In genomic region chr1:77322061-77322900, GRCh38 we compare ENCODE assay signal across 11 cellular contexts. TPM values are rescaled to one million over a fixed set of nuclear protein-coding genes. Genes with fewer than 3 reads are reported as not detected.
DNase-seq lines count a peak whose midpoint lies in the region.
"Had no signal": no experiment of that assay in that cellular context is flagged by ENCODE, and none has a peak within 500 bp of the region (broad histone marks: within the 10 kb centered on the region; RNA-seq: fewer than 3 reads in every experiment).

No MANE protein-coding gene starts in this region.

- H3K4me3 ChIP-seq in MG63 = no peak overlapping the region
- H3K4me3 ChIP-seq: left lung, tibial artery had no signal

- peak; percentile 87 for DNase-seq in EH (ENCODE audit: low read depth)
- DNase-seq in MG63 = peak; percentile 74
- DNase-seq in dedifferentiated amniotic fluid mesenchymal stem cell (ENCODE audit: extremely low spot score) = peak; percentile 47
- DNase-seq in myocyte (ENCODE audit: low read depth) = peak; percentile 28
- no peak for DNase-seq in stimulated activated naive CD4-positive, alpha-beta T cell (lab: John Stamatoyannopoulos, UW)
- no peak for DNase-seq in effector CD8-positive, alpha-beta T cell (lab: John Stamatoyannopoulos, UW)
- no peak for DNase-seq in NCI-H1694 treated with DMSO at 0.1 percent for 48 hours (lab: John Stamatoyannopoulos, UW)
- no peak for DNase-seq in NCI-H1436 treated with DMSO at 0.1 percent for 48 hours (lab: John Stamatoyannopoulos, UW)
- DNase-seq: left lung, NCI-H1105, tibial artery had no signal

- H3K27me3 ChIP-seq in MG63 = no peaks in the 10 kb centered on the region
- H3K27me3 ChIP-seq: left lung, tibial artery had no signal

- H3K9me3 ChIP-seq in MG63 = no peaks in the 10 kb centered on the region
- H3K9me3 ChIP-seq: left lung, tibial artery had no signal

- H3K36me3 ChIP-seq in MG63 = no peaks in the 10 kb centered on the region
- H3K36me3 ChIP-seq: left lung, tibial artery had no signal

RNA-seq across cellular contexts. Expression of gene AK5, which starts 40.5 kb away (rescaled TPM):
- 10.9 and 26.7 TPM in 2 replicates for total RNA-seq in MG63 (2014; rRNA removed; shearing (Covaris generic); ENCODE audit: low replicate concordance)
- total RNA-seq in myocyte = 77.7 and 92.6 TPM in 2 replicates
- polyA plus RNA-seq in myocyte (2012) = 39.0 TPM

Comparison
In these comparisons a context has a peak if more than half of its experiments do, and no peak if none do; other contexts are left out.
1. DNase-seq: peak in EH (single experiment), MG63 (single experiment), dedifferentiated amniotic fluid mesenchymal stem cell (single experiment) and myocyte (single experiment); none in stimulated activated naive CD4-positive, alpha-beta T cell (0 of 6), effector CD8-positive, alpha-beta T cell (single experiment), NCI-H1694 treated with DMSO at 0.1 percent for 48 hours (single experiment) and NCI-H1436 treated with DMSO at 0.1 percent for 48 hours (single experiment).